ENCODE assay signal across 13 cellular contexts in the genomic region with DNA sequence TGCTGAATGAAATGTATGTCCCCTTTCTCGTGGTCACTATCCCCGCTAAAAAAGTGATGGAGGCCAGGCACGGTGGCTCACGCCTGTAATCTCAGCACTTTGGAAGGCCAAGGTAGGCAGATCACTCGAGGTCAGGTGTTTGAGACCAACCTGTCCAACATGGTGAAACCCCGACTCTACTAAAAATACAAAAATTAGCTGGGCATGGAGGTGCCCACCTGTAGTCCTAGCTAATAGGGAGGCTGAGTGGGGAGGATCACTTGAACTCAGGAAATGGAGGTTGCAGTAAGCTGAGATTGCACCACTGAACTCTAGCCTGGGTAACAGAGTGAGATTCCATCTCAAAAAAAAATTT.
DNase-seq lines count a peak whose midpoint lies in the region; ATAC-seq and TF ChIP-seq lines count a peak whose summit lies in the region.
"Had no signal": no experiment of that assay in that cellular context is flagged by ENCODE, and none has a peak within 500 bp of the region (broad histone marks: within the 10 kb centered on the region; RNA-seq: fewer than 3 reads in every experiment).

No MANE protein-coding gene starts in this region.

- H3K4me3 ChIP-seq in psoas muscle = no peak overlapping the region
- H3K4me3 ChIP-seq: thyroid gland had no signal

- no peak for TF ChIP-seq CTCF in psoas muscle (IDR thresholded peaks at IDR 0.05)

- no peaks in the 10 kb centered on the region for H3K9me3 Mint-ChIP-seq in activated naive CD4-positive, alpha-beta T cell treated with anti-CD3 and anti-CD28 coated beads for 36 hours
- H3K9me3 Mint-ChIP-seq in effector memory CD8-positive, alpha-beta T cell = peaks cover 0 to 2% of the 10 kb centered on the region in 2 donors
- H3K9me3 Mint-ChIP-seq in stimulated activated effector memory CD8-positive, alpha-beta T cell treated with anti-CD3 and anti-CD28 coated beads, Interleukin-12 subunit alpha, Interleukin-12 subunit beta, amount 100 ng/mL, for 72 hours = peaks cover 2% of the 10 kb centered on the region

- ATAC-seq in SK-N-SH treated with all-trans-retinoic acid at 6 μM for 48 hours = no peak
- ATAC-seq in effector memory CD8-positive, alpha-beta T cell (replicated peaks) = no peak
- no peak for ATAC-seq in stimulated activated effector memory CD8-positive, alpha-beta T cell treated with anti-CD3 and anti-CD28 coated beads, Interleukin-12 subunit alpha, Interleukin-12 subunit beta, amount 100 ng/mL, for 72 hours
- no peak for ATAC-seq in psoas muscle

- no peaks in the 10 kb centered on the region for H3K36me3 Mint-ChIP-seq in activated naive CD4-positive, alpha-beta T cell treated with anti-CD3 and anti-CD28 coated beads for 36 hours (ENCODE audit: low read depth)
- peaks cover 12% of the 10 kb centered on the region for H3K36me3 Mint-ChIP-seq in effector memory CD8-positive, alpha-beta T cell (ENCODE audit: insufficient read depth)
- peaks cover 12% of the 10 kb centered on the region for H3K36me3 Mint-ChIP-seq in stimulated activated effector memory CD8-positive, alpha-beta T cell treated with anti-CD3 and anti-CD28 coated beads, Interleukin-12 subunit alpha, Interleukin-12 subunit beta, amount 100 ng/mL, for 72 hours

- H3K4me1 ChIP-seq in psoas muscle = peaks cover 11% of the 10 kb centered on the region
- H3K4me1 ChIP-seq: thyroid gland had no signal

- no peak overlapping the region for H3K27ac ChIP-seq in psoas muscle
- H3K27ac ChIP-seq: thyroid gland, WERI-Rb-1 had no signal

- H3K36me3 ChIP-seq in psoas muscle (ENCODE audit: insufficient read depth in 1 of 2, low read depth in 1 of 2) = no peaks in the 10 kb centered on the region
- H3K36me3 ChIP-seq: thyroid gland, WERI-Rb-1 had no signal

- H3K4me3 Mint-ChIP-seq in activated naive CD4-positive, alpha-beta T cell treated with anti-CD3 and anti-CD28 coated beads for 36 hours = no peak overlapping the region
- H3K4me3 Mint-ChIP-seq in effector memory CD8-positive, alpha-beta T cell = peak overlapping the region; percentile 37 to 49
- H3K4me3 Mint-ChIP-seq in stimulated activated effector memory CD8-positive, alpha-beta T cell treated with anti-CD3 and anti-CD28 coated beads, Interleukin-12 subunit alpha, Interleukin-12 subunit beta, amount 100 ng/mL, for 72 hours = peak overlapping the region; percentile 64

- H3K27me3 Mint-ChIP-seq in activated naive CD4-positive, alpha-beta T cell treated with anti-CD3 and anti-CD28 coated beads for 36 hours (ENCODE audit: low read depth) = no peaks in the 10 kb centered on the region
- no peaks in the 10 kb centered on the region for H3K27me3 Mint-ChIP-seq in effector memory CD8-positive, alpha-beta T cell

- peak overlapping the region; percentile 95 for H3K27ac Mint-ChIP-seq in activated naive CD4-positive, alpha-beta T cell treated with anti-CD3 and anti-CD28 coated beads for 36 hours
- H3K27ac Mint-ChIP-seq in effector memory CD8-positive, alpha-beta T cell = peak overlapping the region; percentile 93 to 95
- peak overlapping the region; percentile 99 for H3K27ac Mint-ChIP-seq in stimulated activated effector memory CD8-positive, alpha-beta T cell treated with anti-CD3 and anti-CD28 coated beads, Interleukin-12 subunit alpha, Interleukin-12 subunit beta, amount 100 ng/mL, for 72 hours

- no peaks in the 10 kb centered on the region for H3K9me3 ChIP-seq in psoas muscle
- H3K9me3 ChIP-seq: thyroid gland had no signal

- 93 to 96% (median 93%) methylated on average over 6 of the region's 6 CpGs for WGBS in psoas muscle, 3 donors

- intact Hi-C loops in activated naive CD4-positive, alpha-beta T cell treated with anti-CD3 and anti-CD28 coated beads for 36 hours (cut with micrococcal nuclease) = loop anchor here (10.0 kb wide), 1 partner anchor 811 kb away; no protein-coding TSS in a partner anchor
- intact Hi-C loops in psoas muscle (cut with DNase I) = loop anchor here in 1 of 2 donors (5.0 kb wide), 1 partner anchor 39 kb away; no protein-coding TSS in a partner anchor

- DNase-seq in activated naive CD4-positive, alpha-beta T cell treated with anti-CD3 and anti-CD28 coated beads for 36 hours = no peak
- no peak for DNase-seq in activated naive CD4-positive, alpha-beta T cell treated with Interleukin-2 at 50 U/mL for 16 hours
- DNase-seq in effector memory CD8-positive, alpha-beta T cell = no peak
- no peak for DNase-seq in stimulated activated effector memory CD8-positive, alpha-beta T cell treated with anti-CD3 and anti-CD28 coated beads, Interleukin-12 subunit alpha, Interleukin-12 subunit beta, amount 100 ng/mL, for 72 hours (ENCODE audit: low spot score in 2 of 2)
- DNase-seq in stimulated activated CD4-positive, alpha-beta T cell treated with anti-CD3 and anti-CD28 coated beads, Interleukin-4, amount 100 ng/mL, for 24 hours = no peak
- DNase-seq in psoas muscle (no peak), NCI-H510A treated with DMSO at 0.1 percent for 48 hours (lab: John Stamatoyannopoulos, UW) (no peak)
- DNase-seq: midbrain, NCI-H2029, NCI-H82, thyroid gland, WERI-Rb-1 had no signal

- no peaks in the 10 kb centered on the region for H3K27me3 ChIP-seq in psoas muscle (ENCODE audit: insufficient read depth in 3 of 3, low read length in 2 of 3)
- H3K27me3 ChIP-seq: thyroid gland had no signal

- H3K4me1 Mint-ChIP-seq in activated naive CD4-positive, alpha-beta T cell treated with anti-CD3 and anti-CD28 coated beads for 36 hours (ENCODE audit: low read depth) = peaks cover 48% of the 10 kb centered on the region
- peaks cover 40 to 47% of the 10 kb centered on the region in 2 donors for H3K4me1 Mint-ChIP-seq in effector memory CD8-positive, alpha-beta T cell (ENCODE audit: low read depth in 2 of 2)
- H3K4me1 Mint-ChIP-seq in stimulated activated effector memory CD8-positive, alpha-beta T cell treated with anti-CD3 and anti-CD28 coated beads, Interleukin-12 subunit alpha, Interleukin-12 subunit beta, amount 100 ng/mL, for 72 hours = peaks cover 64% of the 10 kb centered on the region

- CTCF ChIA-PET in activated naive CD4-positive, alpha-beta T cell treated with anti-CD3 and anti-CD28 coated beads for 36 hours (lab: Charles Lee) = interaction anchor here (1.3 kb wide), 1 partner anchor 254 kb away, joined by 3 read pairs; no protein-coding TSS in a partner anchor

TF ChIP-seq in SK-N-SH treated with all-trans-retinoic acid at 6 μM for 48 hours, 23 proteins besides CTCF, POLR2A, EP300 and RAD21:
- peak; percentile 58; the same call in 1 of the 2 replicates for TF ChIP-seq CSDC2 (CRISPR knock-in tag; IDR thresholded peaks at IDR 0.05)
- peak; percentile 25; the same call in 1 of the 2 replicates for TF ChIP-seq TOX (CRISPR knock-in tag; IDR thresholded peaks at IDR 0.05; ENCODE audit: borderline replicate concordance)
- TF ChIP-seq ZFP3 (CRISPR knock-in tag; IDR thresholded peaks at IDR 0.05) = 0 out of 2 replicates have a peak, but pooled peaks have one; percentile 25
- no peak for TF ChIP-seq ARNTL (CRISPR knock-in tag; IDR thresholded peaks at IDR 0.05; ENCODE audit: borderline replicate concordance, low read depth)
